Comparison of ENCODE assay signal across 1 cellular context in genomic region chr11:46275964-46276641, GRCh38.
TF ChIP-seq lines count a peak whose summit lies in the region.

No MANE protein-coding gene starts in this region.

TF ChIP-seq in HepG2, 621 proteins besides CTCF, POLR2A, EP300 and RAD21 (continued from another document):
- TF ChIP-seq SOX13 (IDR thresholded peaks at IDR 0.05) (no peak), SOX13 (CRISPR knock-in tag; conservative IDR thresholded peaks at IDR 0.05 in 1 of 2, IDR thresholded peaks at IDR 0.05 in 1 of 2) (peak in 1 of 2 experiments; percentile 9; a peak in 1 of 4 replicates), BCL6 (CRISPR knock-in tag; IDR thresholded peaks at IDR 0.05) (peak; percentile 26; the same call in 1 of the 2 replicates), ZNF678 (CRISPR knock-in tag; IDR thresholded peaks at IDR 0.05) (no peak), ZNF446 (CRISPR knock-in tag; IDR thresholded peaks at IDR 0.05) (0 out of 2 replicates have a peak, but pooled peaks have one; percentile 31), AGO1 (IDR thresholded peaks at IDR 0.05; ENCODE audit: low read depth, low read length, poor library complexity, severe bottlenecking) (no peak), GATAD2A (CRISPR knock-in tag; IDR thresholded peaks at IDR 0.05) (peak; percentile 29; the same call in 1 of the 2 replicates), AFF4 (CRISPR knock-in tag; IDR thresholded peaks at IDR 0.05) (no peak), BHLHE40 (IDR thresholded peaks at IDR 0.05; ENCODE audit: low read length) (0 out of 2 replicates have a peak, but pooled peaks have one; percentile 28), USF2 (IDR thresholded peaks at IDR 0.05; ENCODE audit: low read depth, low read length) (peak; percentile 82), USF2 (CRISPR knock-in tag; IDR thresholded peaks at IDR 0.05; ENCODE audit: borderline replicate concordance) (peak; percentile 86; the same call in 1 of the 2 replicates), FOXK1 (CRISPR knock-in tag; IDR thresholded peaks at IDR 0.05; ENCODE audit: borderline replicate concordance, low read depth) (peak; percentile 26; the same call in 1 of the 2 replicates), XRCC5 (optimal IDR thresholded peaks at IDR 0.05; ENCODE audit: low read length) (no peak), SOX6 (IDR thresholded peaks at IDR 0.05) (no peak), SOX6 (CRISPR knock-in tag; IDR thresholded peaks at IDR 0.05) (0 out of 2 replicates have a peak, but pooled peaks have one; percentile 36), ZNF468 (CRISPR knock-in tag; IDR thresholded peaks at IDR 0.05) (no peak), THAP11 (CRISPR knock-in tag; IDR thresholded peaks at IDR 0.05) (0 out of 2 replicates have a peak, but pooled peaks have one; percentile 20), FOXA1 (IDR thresholded peaks at IDR 0.05) (no peak), FOXA1 (CRISPR knock-in tag; IDR thresholded peaks at IDR 0.05) (peak; percentile 29; the same call in 1 of the 2 replicates), RARA (CRISPR knock-in tag; IDR thresholded peaks at IDR 0.05) (peak; percentile 46), RAD51 (IDR thresholded peaks at IDR 0.05; ENCODE audit: borderline replicate concordance) (peak; percentile 61; the same call in 1 of the 2 replicates), TEAD3 (CRISPR knock-in tag; optimal IDR thresholded peaks at IDR 0.05; ENCODE audit: borderline replicate concordance) (peak; percentile 70), ETV6 (CRISPR knock-in tag; conservative IDR thresholded peaks at IDR 0.05) (no peak), TFE3 (CRISPR knock-in tag; IDR thresholded peaks at IDR 0.05) (peak; percentile 78), MAX (IDR thresholded peaks at IDR 0.05) (peak; percentile 24; the same call in 1 of the 2 replicates), SOX5 (CRISPR knock-in tag; IDR thresholded peaks at IDR 0.05; ENCODE audit: borderline replicate concordance) (0 out of 2 replicates have a peak, but pooled peaks have one; percentile 16), ZNF7 (CRISPR knock-in tag; IDR thresholded peaks at IDR 0.05) (no peak)
- TF ChIP-seq, protein P1, sequence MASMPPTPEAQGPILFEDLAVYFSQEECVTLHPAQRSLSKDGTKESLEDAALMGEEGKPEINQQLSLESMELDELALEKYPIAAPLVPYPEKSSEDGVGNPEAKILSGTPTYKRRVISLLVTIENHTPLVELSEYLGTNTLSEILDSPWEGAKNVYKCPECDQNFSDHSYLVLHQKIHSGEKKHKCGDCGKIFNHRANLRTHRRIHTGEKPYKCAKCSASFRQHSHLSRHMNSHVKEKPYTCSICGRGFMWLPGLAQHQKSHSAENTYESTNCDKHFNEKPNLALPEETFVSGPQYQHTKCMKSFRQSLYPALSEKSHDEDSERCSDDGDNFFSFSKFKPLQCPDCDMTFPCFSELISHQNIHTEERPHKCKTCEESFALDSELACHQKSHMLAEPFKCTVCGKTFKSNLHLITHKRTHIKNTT (CRISPR knock-in tag; IDR thresholded peaks at IDR 0.05) = no peak
- TF ChIP-seq, protein P2, sequence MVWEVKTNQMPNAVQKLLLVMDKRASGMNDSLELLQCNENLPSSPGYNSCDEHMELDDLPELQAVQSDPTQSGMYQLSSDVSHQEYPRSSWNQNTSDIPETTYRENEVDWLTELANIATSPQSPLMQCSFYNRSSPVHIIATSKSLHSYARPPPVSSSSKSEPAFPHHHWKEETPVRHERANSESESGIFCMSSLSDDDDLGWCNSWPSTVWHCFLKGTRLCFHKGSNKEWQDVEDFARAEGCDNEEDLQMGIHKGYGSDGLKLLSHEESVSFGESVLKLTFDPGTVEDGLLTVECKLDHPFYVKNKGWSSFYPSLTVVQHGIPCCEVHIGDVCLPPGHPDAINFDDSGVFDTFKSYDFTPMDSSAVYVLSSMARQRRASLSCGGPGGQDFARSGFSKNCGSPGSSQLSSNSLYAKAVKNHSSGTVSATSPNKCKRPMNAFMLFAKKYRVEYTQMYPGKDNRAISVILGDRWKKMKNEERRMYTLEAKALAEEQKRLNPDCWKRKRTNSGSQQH (CRISPR knock-in tag; IDR thresholded peaks at IDR 0.05; ENCODE audit: low read depth) = no peak
- TF ChIP-seq, protein P3, sequence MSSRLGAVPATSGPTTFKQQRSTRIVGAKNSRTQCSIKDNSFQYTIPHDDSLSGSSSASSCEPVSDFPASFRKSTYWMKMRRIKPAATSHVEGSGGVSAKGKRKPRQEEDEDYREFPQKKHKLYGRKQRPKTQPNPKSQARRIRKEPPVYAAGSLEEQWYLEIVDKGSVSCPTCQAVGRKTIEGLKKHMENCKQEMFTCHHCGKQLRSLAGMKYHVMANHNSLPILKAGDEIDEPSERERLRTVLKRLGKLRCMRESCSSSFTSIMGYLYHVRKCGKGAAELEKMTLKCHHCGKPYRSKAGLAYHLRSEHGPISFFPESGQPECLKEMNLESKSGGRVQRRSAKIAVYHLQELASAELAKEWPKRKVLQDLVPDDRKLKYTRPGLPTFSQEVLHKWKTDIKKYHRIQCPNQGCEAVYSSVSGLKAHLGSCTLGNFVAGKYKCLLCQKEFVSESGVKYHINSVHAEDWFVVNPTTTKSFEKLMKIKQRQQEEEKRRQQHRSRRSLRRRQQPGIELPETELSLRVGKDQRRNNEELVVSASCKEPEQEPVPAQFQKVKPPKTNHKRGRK (CRISPR knock-in tag; IDR thresholded peaks at IDR 0.05) = no peak
- TF ChIP-seq, protein P4, sequence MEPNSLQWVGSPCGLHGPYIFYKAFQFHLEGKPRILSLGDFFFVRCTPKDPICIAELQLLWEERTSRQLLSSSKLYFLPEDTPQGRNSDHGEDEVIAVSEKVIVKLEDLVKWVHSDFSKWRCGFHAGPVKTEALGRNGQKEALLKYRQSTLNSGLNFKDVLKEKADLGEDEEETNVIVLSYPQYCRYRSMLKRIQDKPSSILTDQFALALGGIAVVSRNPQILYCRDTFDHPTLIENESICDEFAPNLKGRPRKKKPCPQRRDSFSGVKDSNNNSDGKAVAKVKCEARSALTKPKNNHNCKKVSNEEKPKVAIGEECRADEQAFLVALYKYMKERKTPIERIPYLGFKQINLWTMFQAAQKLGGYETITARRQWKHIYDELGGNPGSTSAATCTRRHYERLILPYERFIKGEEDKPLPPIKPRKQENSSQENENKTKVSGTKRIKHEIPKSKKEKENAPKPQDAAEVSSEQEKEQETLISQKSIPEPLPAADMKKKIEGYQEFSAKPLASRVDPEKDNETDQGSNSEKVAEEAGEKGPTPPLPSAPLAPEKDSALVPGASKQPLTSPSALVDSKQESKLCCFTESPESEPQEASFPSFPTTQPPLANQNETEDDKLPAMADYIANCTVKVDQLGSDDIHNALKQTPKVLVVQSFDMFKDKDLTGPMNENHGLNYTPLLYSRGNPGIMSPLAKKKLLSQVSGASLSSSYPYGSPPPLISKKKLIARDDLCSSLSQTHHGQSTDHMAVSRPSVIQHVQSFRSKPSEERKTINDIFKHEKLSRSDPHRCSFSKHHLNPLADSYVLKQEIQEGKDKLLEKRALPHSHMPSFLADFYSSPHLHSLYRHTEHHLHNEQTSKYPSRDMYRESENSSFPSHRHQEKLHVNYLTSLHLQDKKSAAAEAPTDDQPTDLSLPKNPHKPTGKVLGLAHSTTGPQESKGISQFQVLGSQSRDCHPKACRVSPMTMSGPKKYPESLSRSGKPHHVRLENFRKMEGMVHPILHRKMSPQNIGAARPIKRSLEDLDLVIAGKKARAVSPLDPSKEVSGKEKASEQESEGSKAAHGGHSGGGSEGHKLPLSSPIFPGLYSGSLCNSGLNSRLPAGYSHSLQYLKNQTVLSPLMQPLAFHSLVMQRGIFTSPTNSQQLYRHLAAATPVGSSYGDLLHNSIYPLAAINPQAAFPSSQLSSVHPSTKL (CRISPR knock-in tag; IDR thresholded peaks at IDR 0.05) = peak; percentile 38; the same call in 1 of the 2 replicates
